Comparison of ENCODE assay signal across 14 cellular contexts in the genomic region with DNA sequence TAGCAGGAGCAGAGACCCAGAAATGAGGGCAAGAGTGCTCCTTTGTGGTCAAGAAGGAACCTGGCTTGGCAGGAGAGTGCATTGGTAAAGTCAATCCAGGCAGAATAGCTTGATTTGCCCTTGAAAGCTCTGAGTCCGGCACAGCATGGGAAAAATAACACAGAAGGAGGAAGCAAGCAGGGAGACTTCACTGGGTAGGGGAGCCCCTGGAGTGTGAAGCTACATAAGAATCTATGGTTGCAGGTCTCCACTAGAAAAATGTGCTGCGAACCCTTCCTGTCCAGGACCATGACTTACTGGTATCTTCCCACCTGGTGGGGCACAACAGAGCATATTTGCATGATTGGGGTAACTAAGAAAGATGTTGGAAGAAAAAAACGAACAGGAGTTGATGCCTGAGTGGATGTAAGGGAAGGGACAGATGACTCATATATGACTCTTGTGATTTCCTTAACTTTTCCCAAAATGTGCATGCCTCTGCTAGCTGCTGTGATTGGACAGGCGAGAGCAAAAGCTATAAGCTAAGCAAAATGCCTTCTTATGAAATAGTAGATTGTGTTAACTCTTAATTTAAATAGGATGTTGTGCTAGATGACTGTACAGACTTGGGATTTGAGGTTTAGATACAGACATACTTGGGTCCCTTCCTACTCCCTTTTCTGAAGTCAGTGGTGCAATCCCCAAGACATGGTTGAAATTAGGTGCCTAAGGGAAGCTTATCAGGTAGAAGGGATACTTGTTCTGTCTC. TPM values are rescaled to one million over a fixed set of nuclear protein-coding genes. Genes with fewer than 3 reads are reported as not detected.
A peak's percentile ranks its signal among the peaks of the same experiment; 100 is the strongest.
DNase-seq lines count a peak whose midpoint lies in the region; ATAC-seq and TF ChIP-seq lines count a peak whose summit lies in the region.
"Had no signal": no experiment of that assay in that cellular context is flagged by ENCODE, and none has a peak within 500 bp of the region (broad histone marks: within the 10 kb centered on the region; RNA-seq: fewer than 3 reads in every experiment).

No MANE protein-coding gene starts in this region.

- intact Hi-C loops in natural killer cell (cut with micrococcal nuclease): no loop called here

- H3K36me3 Mint-ChIP-seq in nephron progenitor cell (ENCODE audit: low read depth) (peaks cover 31% of the 10 kb centered on the region), natural killer cell (no peaks in the 10 kb centered on the region)

- H3K27ac ChIP-seq in AG04450 (ENCODE audit: low read depth, low read length): peak overlapping the region; percentile 65
- H3K27ac ChIP-seq: uterus had no signal

- CTCF ChIA-PET in AG04450 (lab: Charles Lee): interaction anchor here (1.2 to 1.5 kb wide), 2 partner anchors 73 to 87 kb away, joined by 3 to 4 read pairs; no protein-coding TSS in a partner anchor

- H3K4me3 Mint-ChIP-seq in nephron progenitor cell: peak overlapping the region; percentile 72
- H3K4me3 Mint-ChIP-seq in natural killer cell: no peak overlapping the region

- POLR2A ChIA-PET in AG04450 (lab: Yijun Ruan, JAX): no interaction called here

- no peaks in the 10 kb centered on the region for H3K27me3 Mint-ChIP-seq in nephron progenitor cell (ENCODE audit: low read depth, poor library complexity)
- H3K27me3 Mint-ChIP-seq in natural killer cell (ENCODE audit: low read depth in 2 of 2): peaks cover 31 to 33% of the 10 kb centered on the region in 2 donors

- no peaks in the 10 kb centered on the region for H3K27me3 ChIP-seq in AG04450 (ENCODE audit: control insufficient read depth, insufficient read depth, low read length)
- H3K27me3 ChIP-seq: uterus had no signal

- peaks cover 61% of the 10 kb centered on the region for H3K9me3 Mint-ChIP-seq in nephron progenitor cell
- no peaks in the 10 kb centered on the region for H3K9me3 Mint-ChIP-seq in natural killer cell

- peaks cover 49% of the 10 kb centered on the region for H3K4me1 Mint-ChIP-seq in nephron progenitor cell
- peaks cover 5 to 6% of the 10 kb centered on the region in 2 donors for H3K4me1 Mint-ChIP-seq in natural killer cell

- ATAC-seq in GM21528 (IDR thresholded peaks at IDR 0.05; ENCODE audit: low FRiP score, unreplicated experiment) (no peak), natural killer cell (no peak), GM21423 (IDR thresholded peaks at IDR 0.05; ENCODE audit: unreplicated experiment) (no peak)
- ATAC-seq: left colon had no signal

- peak overlapping the region; percentile 98 for H3K27ac Mint-ChIP-seq in nephron progenitor cell
- no peak overlapping the region for H3K27ac Mint-ChIP-seq in natural killer cell

- H3K9me3 ChIP-seq in AG04450 (ENCODE audit: control insufficient read depth, insufficient read depth, low read length): no peaks in the 10 kb centered on the region
- H3K9me3 ChIP-seq: uterus had no signal

- 0 out of 2 replicates have a peak overlapping the region, but pooled peaks have one; percentile 1 for H3K4me3 ChIP-seq in AG04450 (ENCODE audit: low read depth, low read length)
- H3K4me3 ChIP-seq: uterus had no signal

- no peak for DNase-seq in AG04450 (ENCODE audit: low read depth, low spot score)
- peak; percentile 48 to 50 for DNase-seq in NCI-H526 (lab: John Stamatoyannopoulos, UW)
- peak; percentile 55 for DNase-seq in dermis blood vessel endothelial cell
- no peak for DNase-seq in nephron progenitor cell
- DNase-seq in natural killer cell: no peak
- no peak for DNase-seq in NCI-H446 treated with DMSO at 0.1 percent for 48 hours (lab: John Stamatoyannopoulos, UW)
- DNase-seq: C1 segment of cervical spinal cord; left colon; NCI-H446; stimulated activated CD4-positive, alpha-beta T cell treated with anti-CD3 and anti-CD28 coated beads, Interleukin-2, amount 100 ng/mL, for 48 hours; uterus had no signal

- TF ChIP-seq CTCF in AG04450 (IDR thresholded peaks at IDR 0.05; ENCODE audit: low read depth, low read length) (no peak), nephron progenitor cell (IDR thresholded peaks at IDR 0.05) (no peak), natural killer cell (IDR thresholded peaks at IDR 0.05) (no peak)

RNA-seq across cellular contexts. Expression of gene IL13RA1, which starts 3.3 kb away (rescaled TPM):
- 52.5 and 71.5 TPM in 2 replicates for polyA plus RNA-seq in AG04450 (2011; rRNA removed)
- 18.8 and 31.1 TPM in 2 replicates for polyA minus RNA-seq in AG04450 (2011; rRNA and poly(A)+ RNA removed)
- total RNA-seq in dermis blood vessel endothelial cell: 80.6 and 85.4 TPM in 2 replicates
- 1 to 10 TPM; 1.5 to 3.3 (median 2.4) TPM for total RNA-seq in natural killer cell
- total RNA-seq: T-helper 2 cell treated with Interferon-gamma antibody and Interleukin-4, amounts not matched to agents 100 ng/mL and 5 ng/mL, for 36 hours had no signal

Comparison
In these comparisons a context has a peak if more than half of its experiments do, and no peak if none do; other contexts are left out.
1. DNase-seq: peak in NCI-H526 (2 of 2) and dermis blood vessel endothelial cell (single experiment); none in AG04450 (single experiment), nephron progenitor cell (single experiment), natural killer cell (single experiment) and NCI-H446 treated with DMSO at 0.1 percent for 48 hours (single experiment).
2. RNA of gene IL13RA1, which starts 3.3 kb away (total RNA-seq): 80.6 to 85.4 TPM in dermis blood vessel endothelial cell; 1.5 to 3.3 TPM in natural killer cell; every median in the first group is over 10 times any median in the second.